18 cellular contexts compared by ENCODE assay signal in the genomic region with DNA sequence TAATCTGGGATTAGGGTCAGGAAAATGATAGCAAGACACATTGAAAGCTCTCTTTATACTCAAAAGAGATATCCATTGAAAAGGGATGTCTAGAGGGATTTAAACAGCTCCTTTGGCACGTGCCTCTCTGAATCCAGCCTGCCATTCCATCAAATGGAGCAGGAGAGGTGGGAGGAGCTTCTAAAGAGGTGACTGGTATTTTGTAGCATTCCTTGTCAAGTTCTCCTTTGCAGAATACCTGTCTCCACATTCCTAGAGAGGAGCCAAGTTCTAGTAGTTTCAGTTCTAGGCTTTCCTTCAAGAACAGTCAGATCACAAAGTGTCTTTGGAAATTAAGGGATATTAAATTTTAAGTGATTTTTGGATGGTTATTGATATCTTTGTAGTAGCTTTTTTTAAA. TPM values are rescaled to one million over a fixed set of nuclear protein-coding genes. Genes with fewer than 3 reads are reported as not detected.
DNase-seq lines count a peak whose midpoint lies in the region; ATAC-seq, FAIRE-seq and TF ChIP-seq lines count a peak whose summit lies in the region.
"Had no signal": no experiment of that assay in that cellular context is flagged by ENCODE, and none has a peak within 500 bp of the region (broad histone marks: within the 10 kb centered on the region; RNA-seq: fewer than 3 reads in every experiment).

No MANE protein-coding gene starts in this region.

- DNase-seq in GM23338 (ENCODE audit: low spot score) (peak; percentile 71), lower lobe of right lung (no peak), urothelium cell line (ENCODE audit: low spot score) (no peak), ascending aorta (ENCODE audit: low spot score in 2 of 2) (no peak)
- no peak for DNase-seq in stimulated activated CD4-positive, alpha-beta T cell treated with anti-CD3 and anti-CD28 coated beads, Interleukin-4, amount 100 ng/mL, for 24 hours
- DNase-seq: CD4-positive, alpha-beta T cell; COR-L47; NCI-H1105; NCI-H2029 treated with DMSO at 0.1 percent for 48 hours; NCI-H2171 treated with DMSO at 0.1 percent for 48 hours; NCI-H524 treated with DMSO at 0.1 percent for 48 hours; SJCRH30 had no signal

- no peaks in the 10 kb centered on the region for H3K9me3 ChIP-seq in lower lobe of right lung
- H3K9me3 ChIP-seq in ascending aorta: no peaks in the 10 kb centered on the region
- H3K9me3 ChIP-seq: SJCRH30 had no signal

- peaks cover 7% of the 10 kb centered on the region for H4K20me1 ChIP-seq in GM23338 (replicated peaks; ENCODE audit: insufficient read depth)

- H3K27me3 ChIP-seq in GM23338 (ENCODE audit: insufficient read depth) (no peaks in the 10 kb centered on the region), lower lobe of right lung (ENCODE audit: low read depth) (no peaks in the 10 kb centered on the region), ascending aorta (no peaks in the 10 kb centered on the region)
- H3K27me3 ChIP-seq: SJCRH30 had no signal

- H3K4me2 ChIP-seq in GM23338: no peak overlapping the region

- peaks cover 10% of the 10 kb centered on the region; the same call in 1 of the 2 replicates for H3K36me3 ChIP-seq in GM23338 (ENCODE audit: insufficient read depth)
- peaks cover 64% of the 10 kb centered on the region for H3K36me3 ChIP-seq in lower lobe of right lung
- peaks cover 26 to 49% of the 10 kb centered on the region in 2 donors for H3K36me3 ChIP-seq in ascending aorta

- no peaks in the 10 kb centered on the region for H3K9me2 ChIP-seq in GM23338 (ENCODE audit: insufficient read depth)

- FAIRE-seq in urothelium cell line (lab: Jason Lieb, UNC): peak; percentile 9
- FAIRE-seq: GM12892, RCC 7860 had no signal

- H3K27ac Mint-ChIP-seq in GM23338: no peak overlapping the region
- H3K27ac Mint-ChIP-seq: CD4-positive, alpha-beta T cell had no signal

- H2AFZ ChIP-seq in GM23338: no peak overlapping the region

- ATAC-seq in GM23338 (peak; percentile 49; the same call in 1 of the 3 replicates), lower lobe of right lung (peak; percentile 69 to 89), HG02981 (IDR thresholded peaks at IDR 0.05; ENCODE audit: unreplicated experiment) (no peak)

- no peaks in the 10 kb centered on the region for H3K79me2 ChIP-seq in GM23338 (replicated peaks; ENCODE audit: insufficient read depth)

- no peak overlapping the region for H3K4me3 ChIP-seq in GM23338
- H3K4me3 ChIP-seq in lower lobe of right lung: no peak overlapping the region
- H3K4me3 ChIP-seq in ascending aorta: no peak overlapping the region
- H3K4me3 ChIP-seq: SJCRH30 had no signal

- H3K4me1 ChIP-seq in GM23338 (ENCODE audit: insufficient read depth) (no peaks in the 10 kb centered on the region), lower lobe of right lung (no peaks in the 10 kb centered on the region), ascending aorta (no peaks in the 10 kb centered on the region)

- no peaks in the 10 kb centered on the region for H3F3A ChIP-seq in GM23338 (replicated peaks; ENCODE audit: low read depth)

- no peak for TF ChIP-seq CTCF in GM23338 (conservative IDR thresholded peaks at IDR 0.05; ENCODE audit: low read depth in 2 of 2)
- no peak for TF ChIP-seq CTCF in VCaP (conservative IDR thresholded peaks at IDR 0.05)
- TF ChIP-seq CTCF in lower lobe of right lung (IDR thresholded peaks at IDR 0.05): no peak
- no peak for TF ChIP-seq CTCF in ascending aorta (IDR thresholded peaks at IDR 0.05)

- no peaks in the 10 kb centered on the region for H3K27me3 Mint-ChIP-seq in GM23338 (ENCODE audit: insufficient read depth, low read depth, poor library complexity)
- H3K27me3 Mint-ChIP-seq: CD4-positive, alpha-beta T cell; IgD-negative memory B cell had no signal

- peaks cover 13% of the 10 kb centered on the region; the same call in 2 of the 3 replicates for H3K36me3 Mint-ChIP-seq in GM23338 (ENCODE audit: low read depth)

- H3K4me1 Mint-ChIP-seq in GM23338: no peaks in the 10 kb centered on the region
- H3K4me1 Mint-ChIP-seq: IgD-negative memory B cell had no signal

- intact Hi-C loops in lower lobe of right lung (cut with DNase I): no loop called here
- intact Hi-C loops in ascending aorta (cut with DNase I): no loop called here

- H3K9me3 Mint-ChIP-seq in GM23338: no peaks in the 10 kb centered on the region
- H3K9me3 Mint-ChIP-seq: CD4-positive, alpha-beta T cell; IgD-negative memory B cell had no signal

- no peak overlapping the region for H3K4me3 Mint-ChIP-seq in GM23338
- H3K4me3 Mint-ChIP-seq: CD4-positive, alpha-beta T cell; IgD-negative memory B cell had no signal

- no peak overlapping the region for H3K27ac ChIP-seq in GM23338 (ENCODE audit: low read depth)
- peak overlapping the region; percentile 87 for H3K27ac ChIP-seq in VCaP
- H3K27ac ChIP-seq in lower lobe of right lung: no peak overlapping the region
- no peak overlapping the region for H3K27ac ChIP-seq in ascending aorta
- H3K27ac ChIP-seq: SJCRH30 had no signal

TF ChIP-seq in GM23338, 12 proteins besides CTCF, POLR2A, EP300 and RAD21 (continues in another document):
- no peak for TF ChIP-seq ZNF462 (CRISPR knock-in tag; IDR thresholded peaks at IDR 0.05)
- no peak for TF ChIP-seq EZH2phosphoT487 (IDR thresholded peaks at IDR 0.05; ENCODE audit: unreplicated experiment)
- TF ChIP-seq ZNF114 (CRISPR knock-in tag; IDR thresholded peaks at IDR 0.05): no peak
- TF ChIP-seq, protein P1, sequence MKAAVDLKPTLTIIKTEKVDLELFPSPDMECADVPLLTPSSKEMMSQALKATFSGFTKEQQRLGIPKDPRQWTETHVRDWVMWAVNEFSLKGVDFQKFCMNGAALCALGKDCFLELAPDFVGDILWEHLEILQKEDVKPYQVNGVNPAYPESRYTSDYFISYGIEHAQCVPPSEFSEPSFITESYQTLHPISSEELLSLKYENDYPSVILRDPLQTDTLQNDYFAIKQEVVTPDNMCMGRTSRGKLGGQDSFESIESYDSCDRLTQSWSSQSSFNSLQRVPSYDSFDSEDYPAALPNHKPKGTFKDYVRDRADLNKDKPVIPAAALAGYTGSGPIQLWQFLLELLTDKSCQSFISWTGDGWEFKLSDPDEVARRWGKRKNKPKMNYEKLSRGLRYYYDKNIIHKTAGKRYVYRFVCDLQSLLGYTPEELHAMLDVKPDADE (IDR thresholded peaks at IDR 0.05): no peak
- no peak for TF ChIP-seq POLR2AphosphoS5 (IDR thresholded peaks at IDR 0.05; ENCODE audit: low read depth)
- TF ChIP-seq CREB1 (CRISPR knock-in tag; IDR thresholded peaks at IDR 0.05; ENCODE audit: low read depth): no peak
- TF ChIP-seq JUNB (IDR thresholded peaks at IDR 0.05; ENCODE audit: unreplicated experiment): no peak

RNA-seq across cellular contexts. Expression of gene PLEKHD1, which starts 25.4 kb away (rescaled TPM):
- 0.28 and 0.35 TPM in 2 replicates for total RNA-seq in GM23338 (2014; rRNA removed; shearing (Covaris generic))
- 0.14 and 0.19 TPM in 2 replicates for polyA plus RNA-seq in GM23338 (2016; fragmentation: Nextera tagmentation; extraction: Ambion mirVana)
- total RNA-seq in lower lobe of right lung (0.47 TPM), ascending aorta (not detected)
- total RNA-seq: H4 had no signal
